8 cellular contexts compared by ENCODE assay signal in the genomic region with DNA sequence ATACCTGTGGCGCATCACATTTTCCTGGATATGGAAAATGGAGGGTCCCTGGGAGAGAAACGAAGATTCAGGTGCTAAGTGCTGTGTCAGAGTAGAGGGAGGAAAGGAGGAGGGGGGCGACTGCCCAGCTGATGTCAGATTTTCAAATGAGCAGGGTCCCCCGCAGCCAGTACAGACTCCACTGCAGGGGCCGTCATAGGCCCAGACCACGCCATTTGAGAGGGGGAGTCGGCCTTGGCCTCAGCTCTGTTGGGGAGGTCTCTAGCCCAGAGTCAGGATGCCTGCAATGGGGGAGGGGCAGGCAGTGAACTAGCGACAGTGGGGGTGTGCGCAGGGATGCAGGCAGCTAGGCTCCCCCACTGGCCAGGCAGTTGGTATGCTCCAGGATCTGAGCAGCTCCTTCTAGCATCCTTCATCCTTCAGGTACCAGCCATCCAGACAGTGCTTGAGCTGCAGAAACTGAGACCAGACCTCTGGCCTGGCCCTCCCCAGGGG. TPM values are rescaled to one million over a fixed set of nuclear protein-coding genes. Genes with fewer than 3 reads are reported as not detected.
DNase-seq lines count a peak whose midpoint lies in the region; ATAC-seq and TF ChIP-seq lines count a peak whose summit lies in the region.

A gene (minus strand): TSS at position 148 of the 495 bp plus-strand sequence. CDS start 229 bp downstream, outside the sequence.
A gene (plus strand): TSS at position 400 of the 495 bp plus-strand sequence. CDS start 620 bp downstream, outside the sequence.

- CTCF ChIA-PET in activated CD8-positive, alpha-beta memory T cell treated with anti-CD3 and anti-CD28 coated beads, Interleukin-2, amount 10 ng/mL, durations not matched to agents 7 days and 5 days (lab: Charles Lee) = interaction anchor here (0.9 to 1.8 kb wide), 8 partner anchors 8 to 95 kb away, joined by 3 to 10 read pairs (median 3); a partner anchor contains a TSS
- CTCF ChIA-PET in activated CD4-positive, alpha-beta memory T cell treated with anti-CD3 and anti-CD28 coated beads, Interleukin-2, amount 10 ng/mL, durations not matched to agents 7 days and 5 days (lab: Charles Lee) = interaction anchor here (1.1 to 2.0 kb wide), 3 partner anchors 79 to 96 kb away, joined by 3 to 6 read pairs (median 4); a partner anchor contains a TSS

- no peak for TF ChIP-seq CTCF in psoas muscle (IDR thresholded peaks at IDR 0.05)

- peaks cover 47% of the 10 kb centered on the region for H3K4me1 ChIP-seq in psoas muscle

- H3K9me3 Mint-ChIP-seq in activated CD8-positive, alpha-beta memory T cell treated with anti-CD3 and anti-CD28 coated beads, Interleukin-2, amount 10 ng/mL, durations not matched to agents 7 days and 5 days (ENCODE audit: low read depth) = no peaks in the 10 kb centered on the region
- H3K9me3 Mint-ChIP-seq in activated CD4-positive, alpha-beta memory T cell treated with anti-CD3 and anti-CD28 coated beads, Interleukin-2, amount 10 ng/mL, durations not matched to agents 7 days and 5 days = no peaks in the 10 kb centered on the region

- no peaks in the 10 kb centered on the region for H3K27me3 ChIP-seq in psoas muscle (ENCODE audit: insufficient read depth in 3 of 3, low read length in 2 of 3)

- DNase-seq in activated CD8-positive, alpha-beta memory T cell treated with anti-CD3 and anti-CD28 coated beads, Interleukin-2, amount 10 ng/mL, durations not matched to agents 7 days and 5 days = peak; percentile 44
- no peak for DNase-seq in activated CD8-positive, alpha-beta memory T cell treated with anti-CD3 and anti-CD28 coated beads, Interleukin-2, amount 50 U/mL, for 4 hours
- DNase-seq in activated CD4-positive, alpha-beta memory T cell treated with anti-CD3 and anti-CD28 coated beads, Interleukin-2, amount 10 ng/mL, durations not matched to agents 7 days and 5 days = no peak
- DNase-seq in left ventricle myocardium superior (peak; percentile 37), psoas muscle (no peak), activated gamma-delta T cell (lab: John Stamatoyannopoulos, UW) (no peak), HuH-7 (ENCODE audit: low spot score) (no peak), kidney tubule cell (ENCODE audit: low spot score) (no peak)

- H3K27me3 Mint-ChIP-seq in activated CD8-positive, alpha-beta memory T cell treated with anti-CD3 and anti-CD28 coated beads, Interleukin-2, amount 10 ng/mL, durations not matched to agents 7 days and 5 days = no peaks in the 10 kb centered on the region
- H3K27me3 Mint-ChIP-seq in activated CD4-positive, alpha-beta memory T cell treated with anti-CD3 and anti-CD28 coated beads, Interleukin-2, amount 10 ng/mL, durations not matched to agents 7 days and 5 days = no peaks in the 10 kb centered on the region

- no peaks in the 10 kb centered on the region for H3K9me3 ChIP-seq in psoas muscle

- POLR2A ChIA-PET in activated CD4-positive, alpha-beta memory T cell treated with anti-CD3 and anti-CD28 coated beads, Interleukin-2, amount 10 ng/mL, durations not matched to agents 7 days and 5 days (lab: Charles Lee) = interaction anchor here (0.7 to 14.0 kb wide), 19 partner anchors 8 to 175 kb away, joined by 3 to 234 read pairs (median 9); a partner anchor contains a TSS

- peaks cover 18% of the 10 kb centered on the region for H3K36me3 Mint-ChIP-seq in activated CD8-positive, alpha-beta memory T cell treated with anti-CD3 and anti-CD28 coated beads, Interleukin-2, amount 10 ng/mL, durations not matched to agents 7 days and 5 days
- peaks cover 29% of the 10 kb centered on the region for H3K36me3 Mint-ChIP-seq in activated CD4-positive, alpha-beta memory T cell treated with anti-CD3 and anti-CD28 coated beads, Interleukin-2, amount 10 ng/mL, durations not matched to agents 7 days and 5 days (ENCODE audit: low read depth)

- intact Hi-C loops in left ventricle myocardium superior (cut with micrococcal nuclease) (no loop called here), psoas muscle (cut with DNase I) (no loop called here)

- H3K4me3 ChIP-seq in psoas muscle = peak within 1 kb of the TSS; percentile 92

- H3K4me3 Mint-ChIP-seq in activated CD8-positive, alpha-beta memory T cell treated with anti-CD3 and anti-CD28 coated beads, Interleukin-2, amount 10 ng/mL, durations not matched to agents 7 days and 5 days = peak within 1 kb of the TSS; percentile 94
- peak within 1 kb of the TSS; percentile 92 for H3K4me3 Mint-ChIP-seq in activated CD4-positive, alpha-beta memory T cell treated with anti-CD3 and anti-CD28 coated beads, Interleukin-2, amount 10 ng/mL, durations not matched to agents 7 days and 5 days

- 86 to 92% (median 91%) methylated on average over 7 to 9 of the region's 9 CpGs for WGBS in psoas muscle, 3 donors

- no peak for ATAC-seq in activated CD8-positive, alpha-beta memory T cell treated with anti-CD3 and anti-CD28 coated beads, Interleukin-2, amount 10 ng/mL, durations not matched to agents 7 days and 5 days
- ATAC-seq in left ventricle myocardium superior = no peak
- ATAC-seq in psoas muscle = no peak

- H3K27ac Mint-ChIP-seq in activated CD8-positive, alpha-beta memory T cell treated with anti-CD3 and anti-CD28 coated beads, Interleukin-2, amount 10 ng/mL, durations not matched to agents 7 days and 5 days = peak within 1 kb of the TSS; percentile 99
- H3K27ac Mint-ChIP-seq in activated CD4-positive, alpha-beta memory T cell treated with anti-CD3 and anti-CD28 coated beads, Interleukin-2, amount 10 ng/mL, durations not matched to agents 7 days and 5 days = peak within 1 kb of the TSS; percentile 94

- peaks cover 0 to 30% of the 10 kb centered on the region in 2 donors for H3K36me3 ChIP-seq in psoas muscle (ENCODE audit: insufficient read depth in 1 of 2, low read depth in 1 of 2)

- H3K27ac ChIP-seq in psoas muscle = peak within 1 kb of the TSS; percentile 99

- H3K4me1 Mint-ChIP-seq in activated CD8-positive, alpha-beta memory T cell treated with anti-CD3 and anti-CD28 coated beads, Interleukin-2, amount 10 ng/mL, durations not matched to agents 7 days and 5 days = peaks cover 55% of the 10 kb centered on the region
- H3K4me1 Mint-ChIP-seq in activated CD4-positive, alpha-beta memory T cell treated with anti-CD3 and anti-CD28 coated beads, Interleukin-2, amount 10 ng/mL, durations not matched to agents 7 days and 5 days = peaks cover 57% of the 10 kb centered on the region

RNA-seq across cellular contexts. Expression of the first gene that starts in this region (rescaled TPM):
- 10 to 100 TPM; 24.2 to 29.6 TPM for total RNA-seq in activated CD8-positive, alpha-beta memory T cell treated with anti-CD3 and anti-CD28 coated beads, Interleukin-2, amount 10 ng/mL, durations not matched to agents 7 days and 5 days
- 10 to 100 TPM; 24.2 to 28.9 TPM for total RNA-seq in activated CD4-positive, alpha-beta memory T cell treated with anti-CD3 and anti-CD28 coated beads, Interleukin-2, amount 10 ng/mL, durations not matched to agents 7 days and 5 days
- total RNA-seq in left ventricle myocardium superior (15.2 TPM), psoas muscle (10 to 100 TPM; 17.0 to 45.4 (median 29.0) TPM)
- polyA plus RNA-seq in psoas muscle = 100 to 1,000 TPM in 1 of 3 donors, 10 to 100 TPM in 2; 61.5 to 174 (median 63.5) TPM

RNA-seq across cellular contexts. Expression of the second gene that starts in this region (rescaled TPM):
- total RNA-seq in activated CD8-positive, alpha-beta memory T cell treated with anti-CD3 and anti-CD28 coated beads, Interleukin-2, amount 10 ng/mL, durations not matched to agents 7 days and 5 days = not detected
- not detected for total RNA-seq in activated CD4-positive, alpha-beta memory T cell treated with anti-CD3 and anti-CD28 coated beads, Interleukin-2, amount 10 ng/mL, durations not matched to agents 7 days and 5 days
- total RNA-seq in left ventricle myocardium superior = not detected
- not detected for total RNA-seq in psoas muscle
- under 1 TPM in 2 of 3 donors, not detected in 1; 0.10 to 0.39 TPM for polyA plus RNA-seq in psoas muscle

Comparison
In these comparisons a context has a peak if more than half of its experiments do, and no peak if none do; other contexts are left out.
1. DNase-seq: peak in activated CD8-positive, alpha-beta memory T cell treated with anti-CD3 and anti-CD28 coated beads, Interleukin-2, amount 10 ng/mL, durations not matched to agents 7 days and 5 days (single experiment) and left ventricle myocardium superior (single experiment); none in activated CD8-positive, alpha-beta memory T cell treated with anti-CD3 and anti-CD28 coated beads, Interleukin-2, amount 50 U/mL, for 4 hours (single experiment), activated CD4-positive, alpha-beta memory T cell treated with anti-CD3 and anti-CD28 coated beads, Interleukin-2, amount 10 ng/mL, durations not matched to agents 7 days and 5 days (single experiment), psoas muscle (0 of 2), activated gamma-delta T cell (single experiment), HuH-7 (single experiment) and kidney tubule cell (single experiment).